ENCODE assay signal across 8 cellular contexts in the genomic region with DNA sequence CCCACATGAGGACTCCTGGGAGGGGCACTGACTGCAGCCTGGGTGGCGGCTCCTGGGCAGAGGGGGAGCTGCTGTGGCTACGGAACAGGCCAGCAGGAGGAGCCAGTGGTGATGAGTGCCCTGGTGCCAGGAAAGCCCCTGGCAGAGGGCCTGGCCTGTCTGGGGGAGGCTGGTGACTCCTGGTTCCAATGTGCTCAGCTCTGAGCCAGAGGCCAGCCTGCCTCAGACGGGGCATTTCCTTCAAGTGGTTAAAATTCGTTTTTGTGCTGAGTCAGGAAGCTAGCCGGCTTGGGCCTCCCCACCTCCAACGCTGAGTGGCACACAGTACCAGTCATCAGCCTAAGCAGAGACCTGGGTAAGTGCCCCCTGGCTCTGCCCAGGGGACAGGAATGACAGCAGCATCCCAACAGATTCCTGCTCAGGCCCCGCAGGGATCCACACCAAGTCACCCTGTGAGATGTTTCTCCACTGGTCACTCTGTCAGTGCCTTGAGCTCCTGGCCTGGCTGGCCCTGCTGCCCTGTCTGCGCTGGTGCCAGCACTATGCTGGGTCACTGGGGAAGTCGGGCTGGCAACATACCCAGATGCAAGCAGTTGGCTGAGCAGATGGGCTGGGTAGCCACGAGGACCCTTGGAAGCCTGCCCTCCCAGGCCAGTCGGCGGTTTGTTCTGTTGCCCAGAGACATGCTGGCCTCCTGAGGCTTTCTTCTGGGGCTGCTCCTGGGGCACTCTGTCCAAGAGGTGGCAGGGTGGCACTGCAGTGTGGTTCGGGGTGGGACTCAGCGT. TPM values are rescaled to one million over a fixed set of nuclear protein-coding genes. Genes with fewer than 3 reads are reported as not detected.
DNase-seq lines count a peak whose midpoint lies in the region; ATAC-seq and TF ChIP-seq lines count a peak whose summit lies in the region.

No MANE protein-coding gene starts in this region.

- 0 out of 2 replicates have a peak overlapping the region, but pooled peaks have one; percentile 11 for H4K91ac ChIP-seq in IMR-90 (ENCODE audit: insufficient read depth, low read depth, low read length)
- no peak overlapping the region for H4K91ac ChIP-seq in neuronal stem cell (ENCODE audit: low read depth, low read length, poor library complexity)

- H2BK5ac ChIP-seq in IMR-90 (ENCODE audit: low read depth, low read length, poor library complexity, severe bottlenecking) = no peak overlapping the region
- H2BK5ac ChIP-seq in neuronal stem cell (ENCODE audit: low read length) = no peak overlapping the region

- H3K9me3 ChIP-seq in IMR-90 (ENCODE audit: control insufficient read depth, insufficient read depth, low read length) (no peaks in the 10 kb centered on the region), neuronal stem cell (replicated peaks in 1 of 2; ENCODE audit: control insufficient read depth in 2 of 2, insufficient read depth in 1 of 2, low read depth in 1 of 2, low read length in 2 of 2) (no peaks in the 10 kb centered on the region)

- H3K4me1 ChIP-seq in IMR-90 (ENCODE audit: control insufficient read depth, insufficient read depth, low read length) = peaks cover 9% of the 10 kb centered on the region; the same call in 1 of the 2 replicates
- H3K4me1 ChIP-seq in neuronal stem cell (ENCODE audit: control insufficient read depth in 2 of 2, insufficient read depth in 1 of 2, low read depth in 1 of 2, low read length in 2 of 2) = peaks cover 0 to 2% of the 10 kb centered on the region in 2 donors

- TF ChIP-seq CTCF in IMR-90 (conservative IDR thresholded peaks at IDR 0.05; ENCODE audit: low read depth, low read length) = peak; percentile 52
- peak; percentile 30 for TF ChIP-seq CTCF in fibroblast of mammary gland (conservative IDR thresholded peaks at IDR 0.05; ENCODE audit: control insufficient read depth, insufficient read depth, low read depth, low read length)

- no peak overlapping the region for H3K9ac ChIP-seq in IMR-90 (ENCODE audit: low read depth, low read length)
- no peak overlapping the region for H3K9ac ChIP-seq in neuronal stem cell (ENCODE audit: low read depth, low read length, poor library complexity)

- POLR2A ChIA-PET in IMR-90 (lab: Charles Lee; ENCODE audit: unreplicated experiment) = no interaction called here

- in situ Hi-C loops in IMR-90 (cut with MboI; ENCODE audit: low sequenced_read_pairs) = no loop called here

- H3K9me3 Mint-ChIP-seq in activated T-cell treated with anti-CD3 and anti-CD28 coated beads, Interleukin-2, amount 50 U/mL, for 4 hours = no peaks in the 10 kb centered on the region

- peak; percentile 61 for ATAC-seq in IMR-90 (ENCODE audit: low read depth)
- peak; percentile 81 to 86 for ATAC-seq in activated T-cell treated with anti-CD3 and anti-CD28 coated beads, Interleukin-2, amount 50 U/mL, for 4 hours
- no peak for ATAC-seq in HG02852 (IDR thresholded peaks at IDR 0.05; ENCODE audit: unreplicated experiment)

- 72% methylated on average over 7 of the region's 14 CpGs; no CpG with 5 or more reads in 1 of the 2 experiments for WGBS in IMR-90 (ENCODE audit: extremely low coverage in 2 of 2, insufficient read length in 1 of 2), 2 experiments
- no CpG with 5 or more reads among the region's 14 CpGs for WGBS in neuronal stem cell (ENCODE audit: extremely low coverage in 2 of 2, insufficient read length in 2 of 2, insufficient replicate concordance in 1 of 2), 2 donors

- H3K27me3 ChIP-seq in IMR-90 (ENCODE audit: control insufficient read depth, insufficient read depth, low read length) (no peaks in the 10 kb centered on the region), neuronal stem cell (ENCODE audit: control insufficient read depth in 3 of 3, insufficient read depth in 3 of 3, low read depth in 1 of 3, low read length in 3 of 3) (peaks cover 0 to 6% (median 3%) of the 10 kb centered on the region in 3 experiments)

- H2BK15ac ChIP-seq in IMR-90 (ENCODE audit: low read depth, low read length) (peak overlapping the region; percentile 32; the same call in 1 of the 3 replicates), neuronal stem cell (ENCODE audit: low read length) (peak overlapping the region; percentile 23)

- H3K79me1 ChIP-seq in IMR-90 (ENCODE audit: low read depth in 1 of 2, low read length in 2 of 2) (no peaks in the 10 kb centered on the region), neuronal stem cell (ENCODE audit: low read depth, low read length) (peaks cover 3% of the 10 kb centered on the region)

- H2BK120ac ChIP-seq in IMR-90 (ENCODE audit: low read depth, low read length) (peak overlapping the region; percentile 30), neuronal stem cell (ENCODE audit: low read depth, low read length) (no peak overlapping the region)

- peaks cover 13% of the 10 kb centered on the region for H3K4me1 Mint-ChIP-seq in activated T-cell treated with anti-CD3 and anti-CD28 coated beads, Interleukin-2, amount 50 U/mL, for 4 hours (ENCODE audit: low read depth)

- H4K8ac ChIP-seq in IMR-90 (ENCODE audit: low read depth in 2 of 2, low read length in 2 of 2) = 0 out of 4 replicates have a peak overlapping the region, but pooled peaks of 1 of the 2 experiments have one; percentile 2
- no peak overlapping the region for H4K8ac ChIP-seq in neuronal stem cell (ENCODE audit: low read depth, low read length)

- H3K14ac ChIP-seq in IMR-90 (replicated peaks; ENCODE audit: low read depth, low read length) = no peak overlapping the region
- H3K14ac ChIP-seq in neuronal stem cell (ENCODE audit: low read length) = no peak overlapping the region

- H2AFZ ChIP-seq in IMR-90 (replicated peaks; ENCODE audit: low read length, poor library complexity) (peak overlapping the region; percentile 2), neuronal stem cell (ENCODE audit: low read length) (no peak overlapping the region)

- no peak for TF ChIP-seq POLR2A in IMR-90 (IDR thresholded peaks at IDR 0.05; ENCODE audit: low read depth, low read length)

- 0 out of 2 replicates have a peak overlapping the region, but pooled peaks have one; percentile 23 for H2BK20ac ChIP-seq in IMR-90 (ENCODE audit: low read depth, low read length)

- no peaks in the 10 kb centered on the region for H4K20me1 ChIP-seq in IMR-90 (ENCODE audit: insufficient read depth, low read length)

- no TSS peak for BruUV-seq in IMR-90 (replicated peaks; lab: Mats Ljungman, UMichigan)

- no peak overlapping the region for H3K4me3 Mint-ChIP-seq in activated T-cell treated with anti-CD3 and anti-CD28 coated beads, Interleukin-2, amount 50 U/mL, for 4 hours

- H2AK9ac ChIP-seq in IMR-90 (replicated peaks; ENCODE audit: low read depth, low read length, poor library complexity) = peak overlapping the region; percentile 2

- H3K4ac ChIP-seq in IMR-90 (ENCODE audit: low read depth, low read length) (peak overlapping the region; percentile 56; the same call in 1 of the 2 replicates), neuronal stem cell (ENCODE audit: low read length) (no peak overlapping the region)

- intact Hi-C loops in IMR-90 (cut with micrococcal nuclease) = no loop called here

- no peak overlapping the region for H3K4me3 ChIP-seq in IMR-90 (ENCODE audit: insufficient read depth, low read depth, low read length)
- no peak overlapping the region for H3K4me3 ChIP-seq in fibroblast of mammary gland (ENCODE audit: control insufficient read depth, low read depth, low read length)
- no peak overlapping the region for H3K4me3 ChIP-seq in neuronal stem cell (ENCODE audit: low read length in 2 of 2)

- CTCF ChIA-PET in IMR-90 (lab: Yijun Ruan, JAX) = interaction anchor here (0.8 kb wide), 2 partner anchors 40 to 66 kb away, joined by 3 to 4 read pairs; no protein-coding TSS in a partner anchor

- no peak overlapping the region for H3K18ac ChIP-seq in IMR-90 (ENCODE audit: low read depth, low read length)
- peak overlapping the region; percentile 8 for H3K18ac ChIP-seq in neuronal stem cell (ENCODE audit: low read length)

- peak; percentile 34 for TF ChIP-seq RAD21 in IMR-90 (IDR thresholded peaks at IDR 0.05; ENCODE audit: low read length)

- H3K9me1 ChIP-seq in IMR-90 (ENCODE audit: insufficient read depth, low read length) = peaks cover 7% of the 10 kb centered on the region; the same call in 1 of the 2 replicates

- DNase-seq in DMS79 treated with DMSO at 0.1 percent for 48 hours (lab: John Stamatoyannopoulos, UW) (peak; percentile 14), DMS79 (lab: John Stamatoyannopoulos, UW) (no peak), IMR-90 (peak; percentile 63), fibroblast of mammary gland (ENCODE audit: low read depth) (peak; percentile 66), neuronal stem cell (ENCODE audit: low spot score) (no peak), NCI-H526 treated with DMSO at 0.1 percent for 48 hours (lab: John Stamatoyannopoulos, UW) (no peak)
- DNase-seq in activated T-cell treated with anti-CD3 and anti-CD28 coated beads, Interleukin-2, amount 50 U/mL, for 4 hours = peak; percentile 26

- dilution Hi-C loops in IMR-90 (cut with HindIII; ENCODE audit: low sequenced_read_pairs, unreplicated experiment) = no loop called here

- H3K27ac ChIP-seq in IMR-90 (ENCODE audit: insufficient read depth, low read length) (no peak overlapping the region), neuronal stem cell (replicated peaks; ENCODE audit: low read length) (no peak overlapping the region)

- H3K23ac ChIP-seq in IMR-90 (ENCODE audit: low read depth, low read length) = no peak overlapping the region
- H3K23ac ChIP-seq in neuronal stem cell (ENCODE audit: low read depth, low read length, poor library complexity) = no peak overlapping the region

- H3K4me2 ChIP-seq in IMR-90 (ENCODE audit: low read depth, low read length) (no peak overlapping the region), neuronal stem cell (ENCODE audit: insufficient read depth, low read length, poor library complexity, severe bottlenecking) (no peak overlapping the region)

- H3K36me3 Mint-ChIP-seq in activated T-cell treated with anti-CD3 and anti-CD28 coated beads, Interleukin-2, amount 50 U/mL, for 4 hours (ENCODE audit: insufficient read depth) = no peaks in the 10 kb centered on the region

- no peak overlapping the region for H3K56ac ChIP-seq in IMR-90 (ENCODE audit: extremely low read depth, insufficient read depth, low read length)

- no peaks in the 10 kb centered on the region for H3K27me3 Mint-ChIP-seq in activated T-cell treated with anti-CD3 and anti-CD28 coated beads, Interleukin-2, amount 50 U/mL, for 4 hours (ENCODE audit: low read depth)

- no peak overlapping the region for H2BK12ac ChIP-seq in neuronal stem cell (ENCODE audit: low read length)

- no peak overlapping the region for H4K5ac ChIP-seq in IMR-90 (ENCODE audit: low read depth, low read length)

- H2AK5ac ChIP-seq in IMR-90 (ENCODE audit: low read depth, low read length) (peak overlapping the region; percentile 56), neuronal stem cell (ENCODE audit: low read depth, low read length) (no peak overlapping the region)

- no peaks in the 10 kb centered on the region for H3K36me3 ChIP-seq in IMR-90 (ENCODE audit: control insufficient read depth, insufficient read depth, low read length)
- no peaks in the 10 kb centered on the region for H3K36me3 ChIP-seq in neuronal stem cell (replicated peaks in 1 of 2; ENCODE audit: control insufficient read depth in 2 of 2, insufficient read depth in 2 of 2, low read length in 2 of 2)

RNA-seq across cellular contexts. Expression of gene KLF11, which starts 7.1 kb away (rescaled TPM):
- total RNA-seq in IMR-90 (2012; rRNA removed) = 2.0 and 2.2 TPM in 2 replicates
- polyA plus RNA-seq in IMR-90 (2012; rRNA removed) = 2.4 and 2.5 TPM in 2 replicates
- polyA plus RNA-seq in IMR-90 (2012; cell fraction: cytosol; rRNA removed) = 2.4 TPM in 2 replicates
- 2.3 and 3.4 TPM in 2 replicates for polyA plus RNA-seq in IMR-90 (2012; cell fraction: nucleus; rRNA removed; ENCODE audit: low replicate concordance)
- total RNA-seq in activated T-cell treated with anti-CD3 and anti-CD28 coated beads, Interleukin-2, amount 50 U/mL, for 4 hours = 10 to 100 TPM in 1 of 3 donors, 1 to 10 TPM in 2; 5.2 to 10.2 (median 5.7) TPM
- polyA plus RNA-seq in neuronal stem cell (2013, experiment 1 of 2) = 3.0 TPM
- polyA plus RNA-seq in neuronal stem cell (2013, experiment 2 of 2) = 2.9 TPM

RNA-seq across cellular contexts. Expression of gene CYS1, which starts 43.9 kb away (rescaled TPM):
- total RNA-seq in IMR-90 (2012; rRNA removed) = under 0.01 and 0.28 TPM in 2 replicates
- polyA plus RNA-seq in IMR-90 (2012; rRNA removed) = 0.12 and 0.17 TPM in 2 replicates
- 0.17 and 0.27 TPM in 2 replicates for polyA plus RNA-seq in IMR-90 (2012; cell fraction: cytosol; rRNA removed)
- 0.06 and 0.14 TPM in 2 replicates for polyA plus RNA-seq in IMR-90 (2012; cell fraction: nucleus; rRNA removed; ENCODE audit: low replicate concordance)
- under 1 TPM in 1 of 3 donors, not detected in 2; 0.08 TPM for total RNA-seq in activated T-cell treated with anti-CD3 and anti-CD28 coated beads, Interleukin-2, amount 50 U/mL, for 4 hours
- polyA plus RNA-seq in neuronal stem cell (2013, experiment 1 of 2) = 0.26 TPM
- polyA plus RNA-seq in neuronal stem cell (2013, experiment 2 of 2) = 0.24 TPM

Comparison
In these comparisons a context has a peak if more than half of its experiments do, and no peak if none do; other contexts are left out.
1. DNase-seq: peak in DMS79 treated with DMSO at 0.1 percent for 48 hours (single experiment), IMR-90 (single experiment), activated T-cell treated with anti-CD3 and anti-CD28 coated beads, Interleukin-2, amount 50 U/mL, for 4 hours (single experiment) and fibroblast of mammary gland (single experiment); none in DMS79 (single experiment), neuronal stem cell (single experiment) and NCI-H526 treated with DMSO at 0.1 percent for 48 hours (single experiment).